Comparison of ENCODE assay signal across 3 cellular contexts in genomic region chr11:61383859-61384258, GRCh38.
A peak's percentile ranks its signal among the peaks of the same experiment; 100 is the strongest.
TF ChIP-seq lines count a peak whose summit lies in the region.

No MANE protein-coding gene starts in this region.

TF ChIP-seq in HEK293, 187 proteins besides CTCF, POLR2A, EP300 and RAD21:
- TF ChIP-seq ZNF121 (tag by site-specific recombination; IDR thresholded peaks at IDR 0.05), result peak; percentile 55

TF ChIP-seq in WTC11, 78 proteins besides CTCF, POLR2A, EP300 and RAD21:
- peak; percentile 23; the same call in 1 of the 2 replicates for TF ChIP-seq ZNF121 (CRISPR knock-in tag; IDR thresholded peaks at IDR 0.05)

TF ChIP-seq in K562, 482 proteins besides CTCF, POLR2A, EP300 and RAD21:
- peak; percentile 63 for TF ChIP-seq ZNF121 (CRISPR knock-in tag; conservative IDR thresholded peaks at IDR 0.05)
